In the genomic region with DNA sequence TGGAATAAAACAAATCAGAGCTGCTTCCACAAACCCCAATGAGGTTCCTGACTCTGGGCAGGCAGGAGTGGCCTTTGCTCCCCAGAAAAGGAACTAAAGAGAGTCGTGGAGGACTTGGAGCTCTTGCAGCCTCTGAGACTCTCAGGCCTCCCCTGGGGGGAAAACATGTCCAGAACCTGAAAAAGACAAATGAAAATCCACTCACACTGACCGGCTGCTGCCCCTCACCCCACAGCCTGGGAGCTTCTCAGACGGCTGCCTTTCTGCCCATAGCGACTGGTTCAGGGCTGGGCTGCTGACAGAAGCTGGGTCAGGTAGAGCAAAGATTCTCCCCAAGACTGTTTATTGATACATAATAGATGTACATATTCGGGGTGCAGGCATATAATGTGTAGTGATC, we compare ENCODE assay signal across 23 cellular contexts.
"Had no signal": no experiment of that assay in that cellular context is flagged by ENCODE, and none has a peak within 500 bp of the region (broad histone marks: within the 10 kb centered on the region; RNA-seq: fewer than 3 reads in every experiment).

No MANE protein-coding gene starts in this region.

- H3K9me3 Mint-ChIP-seq: stimulated activated effector memory CD8-positive, alpha-beta T cell treated with anti-CD3 and anti-CD28 coated beads, Interleukin-12 subunit alpha, Interleukin-12 subunit beta, amount 100 ng/mL, for 72 hours had no signal

- H3K4me1 Mint-ChIP-seq: neural progenitor cell had no signal

- H3K4me1 ChIP-seq: foreskin keratinocyte, left ventricle myocardium inferior, lower lobe of right lung, neural progenitor cell, pancreas, psoas muscle, upper lobe of right lung, vagina had no signal

- H3K9me3 ChIP-seq: lower lobe of right lung, pancreas, psoas muscle, tibial nerve, upper lobe of right lung, vagina had no signal

- H3K9ac ChIP-seq: neural progenitor cell had no signal

- H3K36me3 Mint-ChIP-seq: natural killer cell treated with Interleukin-12 subunit alpha and Interleukin-12 subunit beta and Interleukin-15 and Interleukin-18, amount 100 ng/mL, for 72 hours; neural progenitor cell; stimulated activated effector memory CD8-positive, alpha-beta T cell treated with anti-CD3 and anti-CD28 coated beads, Interleukin-12 subunit alpha, Interleukin-12 subunit beta, amount 100 ng/mL, for 72 hours had no signal

- ATAC-seq: foreskin keratinocyte; left cardiac atrium; psoas muscle; stimulated activated naive CD8-positive, alpha-beta T cell treated with anti-CD3 and anti-CD28 coated beads, Interleukin-15, Interleukin-2, amounts not matched to agents 100 U/mL and 50 U/mL, for 24 hours; upper lobe of right lung had no signal

- H3K27ac Mint-ChIP-seq: immature natural killer cell; memory B cell; natural killer cell treated with Interleukin-12 subunit alpha and Interleukin-12 subunit beta and Interleukin-15 and Interleukin-18, amount 100 ng/mL, for 72 hours; neural progenitor cell; stimulated activated effector memory CD8-positive, alpha-beta T cell treated with anti-CD3 and anti-CD28 coated beads, Interleukin-12 subunit alpha, Interleukin-12 subunit beta, amount 100 ng/mL, for 72 hours had no signal

- H3K36me3 ChIP-seq: left ventricle myocardium inferior, lower lobe of right lung, neural progenitor cell, pancreas, tibial nerve, upper lobe of right lung, vagina had no signal

- H3K4me3 ChIP-seq: dorsolateral prefrontal cortex, left ventricle myocardium inferior, lower lobe of right lung, neural progenitor cell, pancreas, psoas muscle, tibial nerve, upper lobe of right lung, vagina had no signal

- H3K27me3 ChIP-seq: foreskin keratinocyte, pancreas, upper lobe of right lung, vagina had no signal

- H3K27ac ChIP-seq: dorsolateral prefrontal cortex, foreskin keratinocyte, left ventricle myocardium inferior, lower lobe of right lung, neural progenitor cell, pancreas, psoas muscle, tibial nerve, upper lobe of right lung, vagina had no signal

- H3K4me3 Mint-ChIP-seq: immature natural killer cell; memory B cell; natural killer cell treated with Interleukin-12 subunit alpha and Interleukin-12 subunit beta and Interleukin-15 and Interleukin-18, amount 100 ng/mL, for 72 hours; neural progenitor cell; stimulated activated effector memory CD8-positive, alpha-beta T cell treated with anti-CD3 and anti-CD28 coated beads, Interleukin-12 subunit alpha, Interleukin-12 subunit beta, amount 100 ng/mL, for 72 hours had no signal

- DNase-seq: cortex of kidney; dorsolateral prefrontal cortex; effector memory CD4-positive, alpha-beta T cell; foreskin keratinocyte; immature natural killer cell; kidney; left cardiac atrium; left ventricle myocardium inferior; lower lobe of right lung; midbrain; nucleus accumbens; pancreas; psoas muscle; small intestine; stimulated activated CD4-positive, alpha-beta T cell treated with anti-CD3 and anti-CD28 coated beads, Interleukin-2, amount 100 ng/mL, for 48 hours; stimulated activated naive CD8-positive, alpha-beta T cell treated with anti-CD3 and anti-CD28 coated beads, Interleukin-15, Interleukin-2, amounts not matched to agents 100 U/mL and 50 U/mL, for 24 hours; upper lobe of right lung had no signal
